ENCODE assay signal across 1 cellular context in genomic region chr7:105278973-105279687, GRCh38.
TF ChIP-seq lines count a peak whose summit lies in the region.

No MANE protein-coding gene starts in this region.

TF ChIP-seq in A549, 52 proteins besides CTCF, POLR2A, EP300 and RAD21 (continued from another document):
- TF ChIP-seq REST (IDR thresholded peaks at IDR 0.05) (no peak), HMGXB4 (CRISPR knock-in tag; IDR thresholded peaks at IDR 0.05; ENCODE audit: borderline replicate concordance) (no peak), CBX8 (IDR thresholded peaks at IDR 0.05) (no peak), HDAC2 (IDR thresholded peaks at IDR 0.05) (no peak)
